In the genomic region with DNA sequence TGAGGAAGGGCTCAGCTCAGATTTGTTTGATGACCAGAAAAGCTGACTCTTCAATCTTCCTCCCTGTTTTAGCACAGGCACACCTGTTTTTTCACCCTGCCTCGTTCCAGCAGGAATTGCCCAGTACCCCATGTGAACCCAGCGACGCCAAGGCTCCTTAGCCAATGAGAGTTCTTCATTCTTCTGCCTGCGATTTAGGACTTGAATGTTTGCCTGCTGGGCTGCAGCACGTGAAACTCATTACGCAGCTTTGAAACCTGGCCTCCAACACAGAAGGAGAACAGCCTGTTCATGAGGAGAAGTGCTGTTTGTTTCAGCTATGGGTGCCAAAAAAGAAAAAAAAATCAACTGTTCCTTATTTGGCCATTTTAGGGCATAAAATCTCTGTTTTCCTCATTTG, we compare ENCODE assay signal across 21 cellular contexts.
A peak's percentile ranks its signal among the peaks of the same experiment; 100 is the strongest.
DNase-seq lines count a peak whose midpoint lies in the region; TF ChIP-seq lines count a peak whose summit lies in the region.
"Had no signal": no experiment of that assay in that cellular context is flagged by ENCODE, and none has a peak within 500 bp of the region (broad histone marks: within the 10 kb centered on the region; RNA-seq: fewer than 3 reads in every experiment).

No MANE protein-coding gene starts in this region.

- H3K27me3 ChIP-seq in prostate gland (replicated peaks; ENCODE audit: insufficient read depth) (no peaks in the 10 kb centered on the region), SJCRH30 (no peaks in the 10 kb centered on the region), PC-9 (ENCODE audit: insufficient read depth, low read depth) (no peaks in the 10 kb centered on the region)
- H3K27me3 ChIP-seq: BLaER1, gastroesophageal sphincter, vagina had no signal

- H3K27ac ChIP-seq in prostate gland (peak overlapping the region; percentile 30 to 71), SJCRH30 (no peak overlapping the region), PC-9 (no peak overlapping the region)
- H3K27ac ChIP-seq: BLaER1, gastroesophageal sphincter, RWPE1, vagina had no signal

- intact Hi-C loops in prostate gland (cut with DNase I) (loop anchor here (5.0 kb wide), 1 partner anchor 129 kb away; no protein-coding TSS in a partner anchor), PC-9 (cut with micrococcal nuclease; ENCODE audit: unreplicated experiment) (loop anchor here (5.0 kb wide), 1 partner anchor 51 kb away; no protein-coding TSS in a partner anchor)

- POLR2A ChIA-PET in PC-9 (lab: Charles Lee; ENCODE audit: unreplicated experiment): no interaction called here

- DNase-seq in G401 (ENCODE audit: low spot score): peak; percentile 85
- peak in 44 of 58 donors; percentile 3 to 68 (median 30) for DNase-seq in anterior cingulate cortex (lab: John Stamatoyannopoulos, UW)
- DNase-seq in globus pallidus (ENCODE audit: low spot score): peak; percentile 51
- DNase-seq in prostate gland (ENCODE audit: low spot score): peak; percentile 15
- no peak for DNase-seq in AG08395 (ENCODE audit: low spot score)
- DNase-seq in stimulated activated CD4-positive, alpha-beta T cell treated with anti-CD3 and anti-CD28 coated beads, Interleukin-15, amount 100 ng/mL, for 24 hours: no peak
- no peak for DNase-seq in SJCRH30
- no peak for DNase-seq in PC-9
- DNase-seq: activated CD4-positive, alpha-beta T cell treated with anti-CD3 and anti-CD28 coated beads for 36 hours; cortex of kidney; KBM-7; MV-4-11; NCI-H187; NCI-H2227 treated with DMSO at 0.1 percent for 48 hours; right cardiac atrium; stimulated activated CD8-positive, alpha-beta memory T cell treated with anti-CD3 and anti-CD28 coated beads, Interleukin-4, amount 100 ng/mL, for 48 hours; T1000 had no signal

- no peak overlapping the region for H2AFZ ChIP-seq in PC-9

- H3K4me2 ChIP-seq in PC-9: no peak overlapping the region
- H3K4me2 ChIP-seq: BLaER1 had no signal

- H3K9me2 ChIP-seq in PC-9 (ENCODE audit: insufficient read depth): no peaks in the 10 kb centered on the region

- no peak for TF ChIP-seq CTCF in prostate gland (IDR thresholded peaks at IDR 0.05)
- no peak for TF ChIP-seq CTCF in PC-9 (conservative IDR thresholded peaks at IDR 0.05)

- in situ Hi-C loops in G401 (cut with HindIII; ENCODE audit: low sequenced_read_pairs): no loop called here

- H3K9me3 ChIP-seq in prostate gland (no peaks in the 10 kb centered on the region), SJCRH30 (replicated peaks) (no peaks in the 10 kb centered on the region), PC-9 (ENCODE audit: insufficient read depth, low read depth) (no peaks in the 10 kb centered on the region)
- H3K9me3 ChIP-seq: BLaER1, gastroesophageal sphincter, vagina had no signal

- no peaks in the 10 kb centered on the region for H3K36me3 ChIP-seq in prostate gland
- no peaks in the 10 kb centered on the region for H3K36me3 ChIP-seq in SJCRH30
- no peaks in the 10 kb centered on the region for H3K36me3 ChIP-seq in PC-9 (ENCODE audit: low read depth)
- H3K36me3 ChIP-seq: BLaER1, gastroesophageal sphincter, vagina had no signal

- H3K79me2 ChIP-seq in PC-9 (ENCODE audit: low read depth): no peaks in the 10 kb centered on the region

- CTCF ChIA-PET in PC-9 (lab: Charles Lee): no interaction called here

- no peaks in the 10 kb centered on the region for H3K4me1 ChIP-seq in prostate gland (replicated peaks)
- no peaks in the 10 kb centered on the region for H3K4me1 ChIP-seq in SJCRH30
- H3K4me1 ChIP-seq in PC-9 (replicated peaks; ENCODE audit: insufficient read depth): no peaks in the 10 kb centered on the region
- H3K4me1 ChIP-seq: BLaER1, gastroesophageal sphincter, vagina had no signal

- BruUV-seq in PC-9 (replicated peaks; lab: Mats Ljungman, UMichigan): no TSS peak

- H3K4me3 ChIP-seq in prostate gland: no peak overlapping the region
- no peak overlapping the region for H3K4me3 ChIP-seq in SJCRH30
- no peak overlapping the region for H3K4me3 ChIP-seq in PC-9
- H3K4me3 ChIP-seq: BLaER1, gastroesophageal sphincter, vagina had no signal

- H4K20me1 ChIP-seq in PC-9 (ENCODE audit: insufficient read depth): no peaks in the 10 kb centered on the region
- H4K20me1 ChIP-seq: BLaER1 had no signal

- no peak for TF ChIP-seq POLR2A in prostate gland (IDR thresholded peaks at IDR 0.05)

- H3F3A ChIP-seq in PC-9 (ENCODE audit: insufficient read depth, low read depth): no peaks in the 10 kb centered on the region

- WGBS in prostate gland: 43% methylated on average over 6 of the region's 6 CpGs

Comparison
In these comparisons a context has a peak if more than half of its experiments do, and no peak if none do; other contexts are left out.
1. DNase-seq: peak in G401 (single experiment), anterior cingulate cortex (44 of 58), globus pallidus (single experiment) and prostate gland (single experiment); none in AG08395 (single experiment), stimulated activated CD4-positive, alpha-beta T cell treated with anti-CD3 and anti-CD28 coated beads, Interleukin-15, amount 100 ng/mL, for 24 hours (single experiment), SJCRH30 (0 of 2) and PC-9 (0 of 2).
2. H3K27ac ChIP-seq: peak in prostate gland (2 of 2); none in SJCRH30 (single experiment) and PC-9 (single experiment).